17 cellular contexts compared by ENCODE assay signal in the genomic region with DNA sequence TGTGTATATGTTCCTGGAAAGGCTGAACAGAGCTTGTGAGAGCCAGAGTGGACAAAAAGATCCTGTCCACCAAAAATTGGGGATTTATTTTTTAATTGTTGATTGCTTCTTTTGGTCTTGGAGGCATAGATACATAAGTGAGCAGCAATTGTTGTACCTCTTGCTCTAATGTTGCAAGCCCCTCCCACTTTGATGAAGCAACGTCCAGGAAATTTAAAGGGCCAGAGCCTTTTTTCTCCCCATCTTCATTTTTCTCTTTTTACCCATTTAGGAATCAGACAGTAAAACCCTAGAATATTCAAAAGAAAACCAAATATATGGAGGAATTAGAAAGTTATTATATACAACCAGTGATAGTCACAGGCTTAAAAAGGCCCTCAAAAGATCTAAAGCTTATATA.
DNase-seq lines count a peak whose midpoint lies in the region; ATAC-seq and TF ChIP-seq lines count a peak whose summit lies in the region.
"Had no signal": no experiment of that assay in that cellular context is flagged by ENCODE, and none has a peak within 500 bp of the region (broad histone marks: within the 10 kb centered on the region; RNA-seq: fewer than 3 reads in every experiment).

No MANE protein-coding gene starts in this region.

- peak overlapping the region; percentile 74 for H2AFZ ChIP-seq in GM23338
- H2AFZ ChIP-seq in IMR-90 (replicated peaks; ENCODE audit: low read length, poor library complexity) = no peak overlapping the region
- H2AFZ ChIP-seq in neural progenitor cell (replicated peaks) = peak overlapping the region; percentile 38
- H2AFZ ChIP-seq: GM23248 had no signal

- H2BK120ac ChIP-seq in IMR-90 (ENCODE audit: low read depth, low read length) = no peak overlapping the region

- no peak overlapping the region for H3K4ac ChIP-seq in IMR-90 (ENCODE audit: low read depth, low read length)

- H4K91ac ChIP-seq in IMR-90 (ENCODE audit: insufficient read depth, low read depth, low read length) = no peak overlapping the region

- H4K20me1 ChIP-seq in GM23338 (replicated peaks; ENCODE audit: insufficient read depth) = no peaks in the 10 kb centered on the region
- no peaks in the 10 kb centered on the region for H4K20me1 ChIP-seq in IMR-90 (ENCODE audit: insufficient read depth, low read length)
- H4K20me1 ChIP-seq in neural progenitor cell (ENCODE audit: low read depth) = no peaks in the 10 kb centered on the region
- H4K20me1 ChIP-seq: BLaER1 treated with 17β-estradiol and CSF1 and Interleukin-3, amounts not matched to agents 10 nM and 100 nM had no signal

- H3K79me2 ChIP-seq in GM23338 (replicated peaks; ENCODE audit: insufficient read depth) (no peaks in the 10 kb centered on the region), neural progenitor cell (ENCODE audit: low read depth) (no peaks in the 10 kb centered on the region)

- no peak overlapping the region for H3K18ac ChIP-seq in IMR-90 (ENCODE audit: low read depth, low read length)

- no CpG with 5 or more reads among the region's 1 CpG for WGBS in IMR-90 (ENCODE audit: extremely low coverage in 2 of 2, insufficient read length in 1 of 2), 2 experiments

- H4K8ac ChIP-seq in IMR-90 (ENCODE audit: low read depth in 2 of 2, low read length in 2 of 2) = no peak overlapping the region

- BruUV-seq in IMR-90 (replicated peaks; lab: Mats Ljungman, UMichigan) = no TSS peak

- TF ChIP-seq CTCF in GM23338 (conservative IDR thresholded peaks at IDR 0.05; ENCODE audit: low read depth in 2 of 2) = no peak
- no peak for TF ChIP-seq CTCF in IMR-90 (conservative IDR thresholded peaks at IDR 0.05; ENCODE audit: low read depth, low read length)
- TF ChIP-seq CTCF in neural progenitor cell (IDR thresholded peaks at IDR 0.05) = no peak
- TF ChIP-seq CTCF in endothelial cell (IDR thresholded peaks at IDR 0.05; ENCODE audit: unreplicated experiment) = no peak
- TF ChIP-seq CTCF in WERI-Rb-1 (IDR thresholded peaks at IDR 0.05; ENCODE audit: low read depth, low read length) = no peak

- H3K9me3 ChIP-seq in IMR-90 (ENCODE audit: control insufficient read depth, insufficient read depth, low read length) (no peaks in the 10 kb centered on the region), neural progenitor cell (ENCODE audit: low read depth) (no peaks in the 10 kb centered on the region), WERI-Rb-1 (ENCODE audit: severe bottlenecking) (no peaks in the 10 kb centered on the region)
- H3K9me3 ChIP-seq: BLaER1 treated with 17β-estradiol and CSF1 and Interleukin-3, amounts not matched to agents 10 nM and 100 nM had no signal

- no peak overlapping the region for H2BK5ac ChIP-seq in IMR-90 (ENCODE audit: low read depth, low read length, poor library complexity, severe bottlenecking)

- H2BK15ac ChIP-seq in IMR-90 (ENCODE audit: low read depth, low read length) = no peak overlapping the region

- H3K27me3 ChIP-seq in GM23338 (ENCODE audit: insufficient read depth) = no peaks in the 10 kb centered on the region
- no peaks in the 10 kb centered on the region for H3K27me3 ChIP-seq in IMR-90 (ENCODE audit: control insufficient read depth, insufficient read depth, low read length)
- H3K27me3 ChIP-seq in neural progenitor cell = no peaks in the 10 kb centered on the region
- no peaks in the 10 kb centered on the region for H3K27me3 ChIP-seq in WERI-Rb-1 (ENCODE audit: insufficient read depth, low read depth, severe bottlenecking)
- H3K27me3 ChIP-seq: BLaER1 treated with 17β-estradiol and CSF1 and Interleukin-3, amounts not matched to agents 10 nM and 100 nM had no signal

- no peak overlapping the region for H3K4me2 ChIP-seq in GM23338
- no peak overlapping the region for H3K4me2 ChIP-seq in IMR-90 (ENCODE audit: low read depth, low read length)
- H3K4me2 ChIP-seq in neural progenitor cell = no peak overlapping the region
- H3K4me2 ChIP-seq: BLaER1 treated with 17β-estradiol and CSF1 and Interleukin-3, amounts not matched to agents 10 nM and 100 nM had no signal

- no peaks in the 10 kb centered on the region for H3K27me3 Mint-ChIP-seq in GM23338 (ENCODE audit: insufficient read depth, low read depth, poor library complexity)
- H3K27me3 Mint-ChIP-seq in neural progenitor cell (ENCODE audit: insufficient read depth, low read depth) = no peaks in the 10 kb centered on the region
- no peaks in the 10 kb centered on the region for H3K27me3 Mint-ChIP-seq in endothelial cell (ENCODE audit: unreplicated experiment)
- H3K27me3 Mint-ChIP-seq: B cell had no signal

- peaks cover 5% of the 10 kb centered on the region; the same call in 1 of the 3 replicates for H3K4me1 Mint-ChIP-seq in GM23338
- no peaks in the 10 kb centered on the region for H3K4me1 Mint-ChIP-seq in neural progenitor cell
- H3K4me1 Mint-ChIP-seq in endothelial cell (ENCODE audit: unreplicated experiment) = no peaks in the 10 kb centered on the region
- H3K4me1 Mint-ChIP-seq: B cell had no signal

- no peak overlapping the region for H3K9ac ChIP-seq in IMR-90 (ENCODE audit: low read depth, low read length)
- H3K9ac ChIP-seq in neural progenitor cell = no peak overlapping the region
- H3K9ac ChIP-seq: BLaER1 treated with 17β-estradiol and CSF1 and Interleukin-3, amounts not matched to agents 10 nM and 100 nM; GM23248 had no signal

- TF ChIP-seq POLR2A in IMR-90 (IDR thresholded peaks at IDR 0.05; ENCODE audit: low read depth, low read length) = no peak

- H3K56ac ChIP-seq in IMR-90 (ENCODE audit: extremely low read depth, insufficient read depth, low read length) = no peak overlapping the region

- intact Hi-C loops in IMR-90 (cut with micrococcal nuclease) = no loop called here

- H3F3A ChIP-seq in GM23338 (replicated peaks; ENCODE audit: low read depth) (no peaks in the 10 kb centered on the region), neural progenitor cell (ENCODE audit: low read depth) (no peaks in the 10 kb centered on the region)

- POLR2A ChIA-PET in IMR-90 (lab: Charles Lee; ENCODE audit: unreplicated experiment) = no interaction called here

- in situ Hi-C loops in IMR-90 (cut with MboI; ENCODE audit: low sequenced_read_pairs) = no loop called here

- H3K9me3 Mint-ChIP-seq in GM23338 (no peaks in the 10 kb centered on the region), neural progenitor cell (no peaks in the 10 kb centered on the region), endothelial cell (ENCODE audit: unreplicated experiment) (no peaks in the 10 kb centered on the region)

- CTCF ChIA-PET in IMR-90 (lab: Yijun Ruan, JAX) = no interaction called here

- H2AK9ac ChIP-seq in IMR-90 (replicated peaks; ENCODE audit: low read depth, low read length, poor library complexity) = no peak overlapping the region

- H3K14ac ChIP-seq in IMR-90 (replicated peaks; ENCODE audit: low read depth, low read length) = no peak overlapping the region

- H3K27ac Mint-ChIP-seq in GM23338 = no peak overlapping the region
- H3K27ac Mint-ChIP-seq in neural progenitor cell = no peak overlapping the region
- H3K27ac Mint-ChIP-seq in endothelial cell (ENCODE audit: unreplicated experiment) = no peak overlapping the region
- H3K27ac Mint-ChIP-seq: B cell; CD8-positive, alpha-beta T cell had no signal

- dilution Hi-C loops in IMR-90 (cut with HindIII; ENCODE audit: low sequenced_read_pairs, unreplicated experiment) = no loop called here

- no peak for ATAC-seq in GM23338
- ATAC-seq in IMR-90 (ENCODE audit: low read depth) = no peak
- ATAC-seq: CD8-positive, alpha-beta T cell; HepG2 had no signal

- H3K9me1 ChIP-seq in IMR-90 (ENCODE audit: insufficient read depth, low read length) = no peaks in the 10 kb centered on the region

- H2BK20ac ChIP-seq in IMR-90 (ENCODE audit: low read depth, low read length) = no peak overlapping the region

- no peak overlapping the region for H2AK5ac ChIP-seq in IMR-90 (ENCODE audit: low read depth, low read length)

- H3K4me3 Mint-ChIP-seq in GM23338 (no peak overlapping the region), neural progenitor cell (no peak overlapping the region), endothelial cell (ENCODE audit: unreplicated experiment) (no peak overlapping the region)
- H3K4me3 Mint-ChIP-seq: B cell; CD8-positive, alpha-beta T cell had no signal

- DNase-seq in GM23338 (ENCODE audit: low spot score) = peak; percentile 6
- no peak for DNase-seq in IMR-90
- peak; percentile 11 for DNase-seq in OCI-M1 (lab: John Stamatoyannopoulos, UW)
- no peak for DNase-seq in neural progenitor cell (ENCODE audit: low spot score)
- no peak for DNase-seq in endothelial cell (ENCODE audit: low spot score)
- no peak for DNase-seq in NCI-H1930 (lab: John Stamatoyannopoulos, UW)
- DNase-seq in WERI-Rb-1 = no peak
- DNase-seq: CD8-positive, alpha-beta T cell; DMS 273 treated with DMSO at 0.1 percent for 48 hours; DMS53; DND-41; EL; GM23248; H7 had no signal

- TF ChIP-seq RAD21 in IMR-90 (IDR thresholded peaks at IDR 0.05; ENCODE audit: low read length) = no peak

- H3K36me3 ChIP-seq in GM23338 (ENCODE audit: insufficient read depth) = no peaks in the 10 kb centered on the region
- H3K36me3 ChIP-seq in IMR-90 (ENCODE audit: control insufficient read depth, insufficient read depth, low read length) = no peaks in the 10 kb centered on the region
- no peaks in the 10 kb centered on the region for H3K36me3 ChIP-seq in neural progenitor cell
- H3K36me3 ChIP-seq in WERI-Rb-1 = no peaks in the 10 kb centered on the region
- H3K36me3 ChIP-seq: BLaER1 treated with 17β-estradiol and CSF1 and Interleukin-3, amounts not matched to agents 10 nM and 100 nM had no signal

- H3K9me2 ChIP-seq in GM23338 (ENCODE audit: insufficient read depth) = no peaks in the 10 kb centered on the region

- H3K4me3 ChIP-seq in GM23338 (no peak overlapping the region), IMR-90 (ENCODE audit: insufficient read depth, low read depth, low read length) (no peak overlapping the region), neural progenitor cell (no peak overlapping the region), WERI-Rb-1 (ENCODE audit: low read depth, low read length) (no peak overlapping the region)
- H3K4me3 ChIP-seq: BLaER1 treated with 17β-estradiol and CSF1 and Interleukin-3, amounts not matched to agents 10 nM and 100 nM; GM23248 had no signal

- no peak overlapping the region for H3K27ac ChIP-seq in GM23338 (ENCODE audit: low read depth)
- no peak overlapping the region for H3K27ac ChIP-seq in IMR-90 (ENCODE audit: insufficient read depth, low read length)
- no peak overlapping the region for H3K27ac ChIP-seq in neural progenitor cell
- H3K27ac ChIP-seq in WERI-Rb-1 = no peak overlapping the region
- H3K27ac ChIP-seq: BLaER1 treated with 17β-estradiol and CSF1 and Interleukin-3, amounts not matched to agents 10 nM and 100 nM; GM23248 had no signal

- H3K23ac ChIP-seq in IMR-90 (ENCODE audit: low read depth, low read length) = no peak overlapping the region

- no peaks in the 10 kb centered on the region for H3K36me3 Mint-ChIP-seq in GM23338 (ENCODE audit: low read depth)
- no peaks in the 10 kb centered on the region for H3K36me3 Mint-ChIP-seq in neural progenitor cell
- no peaks in the 10 kb centered on the region for H3K36me3 Mint-ChIP-seq in endothelial cell (ENCODE audit: low read depth, unreplicated experiment)
- H3K36me3 Mint-ChIP-seq: CD8-positive, alpha-beta T cell had no signal

- no peak overlapping the region for H4K5ac ChIP-seq in IMR-90 (ENCODE audit: low read depth, low read length)

- H3K4me1 ChIP-seq in GM23338 (ENCODE audit: insufficient read depth) = no peaks in the 10 kb centered on the region
- no peaks in the 10 kb centered on the region for H3K4me1 ChIP-seq in IMR-90 (ENCODE audit: control insufficient read depth, insufficient read depth, low read length)
- H3K4me1 ChIP-seq in neural progenitor cell = no peaks in the 10 kb centered on the region
- H3K4me1 ChIP-seq: BLaER1 treated with 17β-estradiol and CSF1 and Interleukin-3, amounts not matched to agents 10 nM and 100 nM had no signal

- H3K79me1 ChIP-seq in IMR-90 (ENCODE audit: low read depth in 1 of 2, low read length in 2 of 2) = no peaks in the 10 kb centered on the region

Comparison
In these comparisons a context has a peak if more than half of its experiments do, and no peak if none do; other contexts are left out.
1. DNase-seq: peak in GM23338 (single experiment) and OCI-M1 (single experiment); none in IMR-90 (single experiment), neural progenitor cell (single experiment), endothelial cell (single experiment), NCI-H1930 (0 of 2) and WERI-Rb-1 (single experiment).